In genomic region chr5:181246276-181247050, GRCh38 we compare ENCODE assay signal across 7 cellular contexts. TPM values are rescaled to one million over a fixed set of nuclear protein-coding genes. Genes with fewer than 3 reads are reported as not detected.
DNase-seq lines count a peak whose midpoint lies in the region; ATAC-seq lines count a peak whose summit lies in the region.

No MANE protein-coding gene starts in this region.

- H3K27ac Mint-ChIP-seq in activated CD4-positive, alpha-beta T cell treated with anti-CD3 and anti-CD28 coated beads, Interleukin-2, amount 10 ng/mL, durations not matched to agents 7 days and 5 days: peak overlapping the region; percentile 94

- H3K4me1 Mint-ChIP-seq in activated CD4-positive, alpha-beta T cell treated with anti-CD3 and anti-CD28 coated beads, Interleukin-2, amount 10 ng/mL, durations not matched to agents 7 days and 5 days: peaks cover 70% of the 10 kb centered on the region

- CTCF ChIA-PET in activated CD4-positive, alpha-beta T cell treated with anti-CD3 and anti-CD28 coated beads, Interleukin-2, amount 10 ng/mL, durations not matched to agents 7 days and 5 days (lab: Charles Lee): interaction anchor here (1.1 to 1.4 kb wide), 3 partner anchors 14 to 24 kb away, joined by 3 to 4 read pairs (median 3); partner anchors contain the start of gene TRIM52

- H3K36me3 ChIP-seq in effector memory CD4-positive, alpha-beta T cell (ENCODE audit: control insufficient read depth, insufficient read depth, low read length): peaks cover 9% of the 10 kb centered on the region
- H3K36me3 ChIP-seq in mesodermal cell (ENCODE audit: control insufficient read depth, insufficient read depth, low read length): peaks cover 47% of the 10 kb centered on the region

- H3K36me3 Mint-ChIP-seq in activated CD4-positive, alpha-beta T cell treated with anti-CD3 and anti-CD28 coated beads, Interleukin-2, amount 10 ng/mL, durations not matched to agents 7 days and 5 days (ENCODE audit: low read depth): peaks cover 47% of the 10 kb centered on the region

- H3K4me1 ChIP-seq in effector memory CD4-positive, alpha-beta T cell (ENCODE audit: control insufficient read depth, insufficient read depth, low read length, poor library complexity, severe bottlenecking): peaks cover 46% of the 10 kb centered on the region
- peaks cover 13% of the 10 kb centered on the region for H3K4me1 ChIP-seq in mesodermal cell (ENCODE audit: control insufficient read depth, insufficient read depth, low read length, poor library complexity, severe bottlenecking)

- no peaks in the 10 kb centered on the region for H3K27me3 ChIP-seq in effector memory CD4-positive, alpha-beta T cell (replicated peaks; ENCODE audit: control insufficient read depth, insufficient read depth, low read length, poor library complexity, severe bottlenecking)

- H3K27ac ChIP-seq in effector memory CD4-positive, alpha-beta T cell (ENCODE audit: insufficient read depth, low read length, poor library complexity, severe bottlenecking): peak overlapping the region; percentile 82
- H3K27ac ChIP-seq in mesodermal cell (ENCODE audit: low read depth, low read length, severe bottlenecking): peak overlapping the region; percentile 90

- peak; percentile 43 for ATAC-seq in HG03442 (IDR thresholded peaks at IDR 0.05; ENCODE audit: unreplicated experiment)

- H3K4me3 Mint-ChIP-seq in activated CD4-positive, alpha-beta T cell treated with anti-CD3 and anti-CD28 coated beads, Interleukin-2, amount 10 ng/mL, durations not matched to agents 7 days and 5 days: peak overlapping the region; percentile 98

- peak; percentile 66 for DNase-seq in GM19238 (ENCODE audit: insufficient read length, low spot score)
- peak; percentile 75 for DNase-seq in activated CD4-positive, alpha-beta T cell treated with anti-CD3 and anti-CD28 coated beads, Interleukin-2, amount 10 ng/mL, durations not matched to agents 7 days and 5 days
- peak; percentile 58 to 70 (median 60) for DNase-seq in effector memory CD4-positive, alpha-beta T cell
- peak; percentile 81 to 82 for DNase-seq in stimulated activated CD8-positive, alpha-beta memory T cell treated with anti-CD3 and anti-CD28 coated beads, Interleukin-15, amount 100 ng/mL, for 48 hours (ENCODE audit: low read depth in 2 of 2)
- DNase-seq in NOMO-1 treated with DMSO at 0.1 percent for 48 hours (lab: John Stamatoyannopoulos, UW; ENCODE audit: unreplicated experiment): no peak

- WGBS in mesodermal cell (ENCODE audit: insufficient coverage in 2 of 2), 2 experiments: 0% methylated on average over 37 to 53 of the region's 56 CpGs

- POLR2A ChIA-PET in activated CD4-positive, alpha-beta T cell treated with anti-CD3 and anti-CD28 coated beads, Interleukin-2, amount 10 ng/mL, durations not matched to agents 7 days and 5 days (lab: Charles Lee): no interaction called here

- no peaks in the 10 kb centered on the region for H3K9me3 Mint-ChIP-seq in activated CD4-positive, alpha-beta T cell treated with anti-CD3 and anti-CD28 coated beads, Interleukin-2, amount 10 ng/mL, durations not matched to agents 7 days and 5 days

- no peaks in the 10 kb centered on the region for H3K9me3 ChIP-seq in effector memory CD4-positive, alpha-beta T cell (ENCODE audit: control insufficient read depth, low read length)
- no peaks in the 10 kb centered on the region for H3K9me3 ChIP-seq in mesodermal cell (ENCODE audit: control insufficient read depth, low read length)

- no peaks in the 10 kb centered on the region for H3K27me3 Mint-ChIP-seq in activated CD4-positive, alpha-beta T cell treated with anti-CD3 and anti-CD28 coated beads, Interleukin-2, amount 10 ng/mL, durations not matched to agents 7 days and 5 days

- H3K4me3 ChIP-seq in effector memory CD4-positive, alpha-beta T cell (ENCODE audit: insufficient read depth, low read depth, low read length, poor library complexity, severe bottlenecking): peak overlapping the region; percentile 86
- peak overlapping the region; percentile 74 for H3K4me3 ChIP-seq in mesodermal cell (ENCODE audit: extremely low read depth, insufficient read depth, low read length, poor library complexity, severe bottlenecking)

RNA-seq across cellular contexts. Expression of gene RACK1, which starts 2.8 kb away (rescaled TPM):
- total RNA-seq in activated CD4-positive, alpha-beta T cell treated with anti-CD3 and anti-CD28 coated beads, Interleukin-2, amount 10 ng/mL, durations not matched to agents 7 days and 5 days: 1,000 to 10,000 TPM; 1,823 to 2,207 TPM
- polyA plus RNA-seq in mesodermal cell (2013, experiment 1 of 2): 2,439 TPM
- polyA plus RNA-seq in mesodermal cell (2013, experiment 2 of 2): 2,115 TPM

RNA-seq across cellular contexts. Expression of gene TRIM52, which starts 14.5 kb away (rescaled TPM):
- 10 to 100 TPM; 29.6 to 29.9 TPM for total RNA-seq in activated CD4-positive, alpha-beta T cell treated with anti-CD3 and anti-CD28 coated beads, Interleukin-2, amount 10 ng/mL, durations not matched to agents 7 days and 5 days
- polyA plus RNA-seq in mesodermal cell (2013, experiment 1 of 2): 3.9 TPM
- 3.8 TPM for polyA plus RNA-seq in mesodermal cell (2013, experiment 2 of 2)

RNA-seq across cellular contexts. Expression of gene TRIM41, which starts 23.4 kb away (rescaled TPM):
- total RNA-seq in activated CD4-positive, alpha-beta T cell treated with anti-CD3 and anti-CD28 coated beads, Interleukin-2, amount 10 ng/mL, durations not matched to agents 7 days and 5 days: 10 to 100 TPM; 34.7 to 36.9 TPM
- polyA plus RNA-seq in mesodermal cell (2013, experiment 1 of 2): 16.0 TPM
- polyA plus RNA-seq in mesodermal cell (2013, experiment 2 of 2): 16.1 TPM

RNA-seq across cellular contexts. Expression of gene TRIM7, which starts 41.5 kb away (rescaled TPM):
- under 1 TPM; 0.29 to 0.84 TPM for total RNA-seq in activated CD4-positive, alpha-beta T cell treated with anti-CD3 and anti-CD28 coated beads, Interleukin-2, amount 10 ng/mL, durations not matched to agents 7 days and 5 days
- 0.37 TPM for polyA plus RNA-seq in mesodermal cell (2013, experiment 1 of 2)
- not detected for polyA plus RNA-seq in mesodermal cell (2013, experiment 2 of 2)
